10 cellular contexts compared by ENCODE assay signal in genomic region chr4:143858486-143858885, GRCh38. TPM values are rescaled to one million over a fixed set of nuclear protein-coding genes. Genes with fewer than 3 reads are reported as not detected.
DNase-seq lines count a peak whose midpoint lies in the region; TF ChIP-seq lines count a peak whose summit lies in the region.
"Not testable (repeated sequence)": the region's sequence is repeated elsewhere in the genome, so short reads cannot be mapped to it uniquely, and the experiment has no call there.
"Had no signal": no experiment of that assay in that cellular context is flagged by ENCODE, and none has a peak within 500 bp of the region (broad histone marks: within the 10 kb centered on the region; RNA-seq: fewer than 3 reads in every experiment).

No MANE protein-coding gene starts in this region.

- peak; percentile 2 for DNase-seq in Caki2 (ENCODE audit: low read depth)
- DNase-seq in M059J (ENCODE audit: low read depth) = peak; percentile 1
- DNase-seq in astrocyte of the hippocampus (ENCODE audit: low read depth, low spot score) = peak; percentile 16
- DNase-seq in kidney epithelial cell (ENCODE audit: low read depth) = peak; percentile 12
- DNase-seq in non-pigmented ciliary epithelial cell (ENCODE audit: low read depth) = peak; percentile 4
- peak; percentile 28 for DNase-seq in retinal pigment epithelial cell (ENCODE audit: low read depth)

- not testable (repeated sequence) for H3K4me3 ChIP-seq in kidney epithelial cell (ENCODE audit: low read depth, low read length); retinal pigment epithelial cell (ENCODE audit: low read length)

- H3K27me3 ChIP-seq in kidney epithelial cell (ENCODE audit: control insufficient read depth, insufficient read depth, low read length) = not testable (repeated sequence)

- in situ Hi-C loops in Caki2 (cut with HindIII; ENCODE audit: low pct_unique_long_range_greater_than_20kb, low sequenced_read_pairs) = not testable (repeated sequence)

- not testable (repeated sequence) for TF ChIP-seq CTCF in kidney epithelial cell (IDR thresholded peaks at IDR 0.05; ENCODE audit: insufficient read depth, low read length, poor library complexity, severe bottlenecking); retinal pigment epithelial cell (conservative IDR thresholded peaks at IDR 0.05; ENCODE audit: low read depth, low read length)

- H3K36me3 ChIP-seq in kidney epithelial cell (ENCODE audit: control insufficient read depth, insufficient read depth, low read length) = not testable (repeated sequence)

RNA-seq across cellular contexts. Expression of gene GYPE, which starts 46.9 kb away (rescaled TPM):
- not detected in 2 replicates for total RNA-seq in Caki2 (2014; rRNA removed; shearing (Covaris generic); ENCODE audit: low replicate concordance)
- not detected in 2 replicates for total RNA-seq in M059J (2014; rRNA removed; shearing (Covaris generic))
- total RNA-seq in kidney epithelial cell = 0.34 and 0.75 TPM in 2 replicates
- total RNA-seq: Calu3; CD4-positive, alpha-beta T cell; Daoy; G401 had no signal
